In genomic region chr1:54227091-54227602, GRCh38 we compare ENCODE assay signal across 10 cellular contexts. TPM values are rescaled to one million over a fixed set of nuclear protein-coding genes. Genes with fewer than 3 reads are reported as not detected.
DNase-seq lines count a peak whose midpoint lies in the region; ATAC-seq, FAIRE-seq and TF ChIP-seq lines count a peak whose summit lies in the region.
"Had no signal": no experiment of that assay in that cellular context is flagged by ENCODE, and none has a peak within 500 bp of the region (broad histone marks: within the 10 kb centered on the region; RNA-seq: fewer than 3 reads in every experiment).

No MANE protein-coding gene starts in this region.

- POLR2A ChIA-PET in Panc1 (lab: Charles Lee) = no interaction called here

- no peaks in the 10 kb centered on the region for H3K27me3 ChIP-seq in Panc1 (ENCODE audit: control insufficient read depth, insufficient read depth, low read length)
- no peaks in the 10 kb centered on the region for H3K27me3 ChIP-seq in small intestine (ENCODE audit: control insufficient read depth in 2 of 2, insufficient read depth in 2 of 2, low read length in 2 of 2)

- ATAC-seq in Panc1 (peak; percentile 67), HG02678 (IDR thresholded peaks at IDR 0.05; ENCODE audit: unreplicated experiment) (no peak)

- in situ Hi-C loops in Panc1 (cut with HindIII; ENCODE audit: low pct_unique_long_range_greater_than_20kb, low sequenced_read_pairs) = no loop called here

- H3K4me3 ChIP-seq in Panc1 (ENCODE audit: low read depth in 2 of 2, low read length in 2 of 2) (no peak overlapping the region), fibroblast of mammary gland (ENCODE audit: control insufficient read depth, low read depth, low read length) (no peak overlapping the region), small intestine (ENCODE audit: low read depth in 1 of 2, low read length in 2 of 2) (no peak overlapping the region)
- H3K4me3 ChIP-seq: prostate gland had no signal

- CTCF ChIA-PET in Panc1 (lab: Charles Lee) = no interaction called here

- TF ChIP-seq CTCF in Panc1 (IDR thresholded peaks at IDR 0.05) (no peak), fibroblast of mammary gland (conservative IDR thresholded peaks at IDR 0.05; ENCODE audit: control insufficient read depth, insufficient read depth, low read depth, low read length) (no peak)

- FAIRE-seq in small intestine (lab: Jason Lieb, UNC) = no peak
- FAIRE-seq: A204.1 had no signal

- H3K9me3 ChIP-seq in Panc1 (ENCODE audit: control insufficient read depth, insufficient read depth, low read depth, low read length) (no peaks in the 10 kb centered on the region), small intestine (ENCODE audit: control insufficient read depth, low read depth) (no peaks in the 10 kb centered on the region)
- H3K9me3 ChIP-seq: prostate gland had no signal

- H3K27ac ChIP-seq in Panc1 (ENCODE audit: low read length) = no peak overlapping the region
- H3K27ac ChIP-seq in small intestine (ENCODE audit: low read depth in 1 of 2, low read length in 1 of 2) = no peak overlapping the region
- H3K27ac ChIP-seq: prostate gland had no signal

- 41 to 60% (median 42%) methylated on average over 8 of the region's 8 CpGs for WGBS in small intestine, 3 donors

- DNase-seq in NCI-H1694 (lab: John Stamatoyannopoulos, UW) (peak; percentile 29), NCI-H1694 treated with DMSO at 0.1 percent for 48 hours (lab: John Stamatoyannopoulos, UW) (no peak), Panc1 (ENCODE audit: low read depth, low spot score) (no peak), fibroblast of mammary gland (ENCODE audit: low read depth) (peak; percentile 50), small intestine (peak; percentile 78), NAMALWA (ENCODE audit: low spot score) (no peak), DMS153 treated with DMSO at 0.1 percent for 48 hours (lab: John Stamatoyannopoulos, UW; ENCODE audit: unreplicated experiment) (no peak)

- no TSS peak for BruUV-seq in Panc1 (replicated peaks; lab: Mats Ljungman, UMichigan)

- H3K4me1 ChIP-seq in Panc1 (ENCODE audit: control insufficient read depth, insufficient read depth, low read length) (no peaks in the 10 kb centered on the region), small intestine (ENCODE audit: control insufficient read depth in 2 of 2, insufficient read depth in 1 of 2, low read depth in 1 of 2, low read length in 1 of 2) (no peaks in the 10 kb centered on the region)
- H3K4me1 ChIP-seq: prostate gland had no signal

- intact Hi-C loops in Panc1 (cut with micrococcal nuclease; ENCODE audit: unreplicated experiment) = no loop called here

- H3K36me3 ChIP-seq in Panc1 (ENCODE audit: control insufficient read depth, insufficient read depth, low read length) (no peaks in the 10 kb centered on the region), small intestine (ENCODE audit: control insufficient read depth in 2 of 2, insufficient read depth in 2 of 2, low read length in 2 of 2) (no peaks in the 10 kb centered on the region)
- H3K36me3 ChIP-seq: prostate gland had no signal

RNA-seq across cellular contexts. Expression of gene MRPL37, which starts 27.2 kb away (rescaled TPM):
- 138 TPM for total RNA-seq in Panc1 (2021; ENCODE audit: unreplicated experiment)
- 106 TPM for polyA plus RNA-seq in Panc1 (2012; ENCODE audit: insufficient read length)
- polyA plus RNA-seq in small intestine = 10 to 100 TPM; 47.6 to 92.9 (median 62.4) TPM

RNA-seq across cellular contexts. Expression of gene CYB5RL, which starts 27.3 kb away (rescaled TPM):
- total RNA-seq in Panc1 (2021; ENCODE audit: unreplicated experiment) = 19.4 TPM
- polyA plus RNA-seq in Panc1 (2012; ENCODE audit: insufficient read length) = 10.6 TPM
- 1 to 10 TPM in 2 of 3 donors, under 1 TPM in 1; 0.89 to 3.7 (median 1.4) TPM for polyA plus RNA-seq in small intestine

Comparison
In these comparisons a context has a peak if more than half of its experiments do, and no peak if none do; other contexts are left out.
1. DNase-seq: peak in NCI-H1694 (single experiment), fibroblast of mammary gland (single experiment) and small intestine (single experiment); none in NCI-H1694 treated with DMSO at 0.1 percent for 48 hours (single experiment), Panc1 (single experiment), NAMALWA (single experiment) and DMS153 treated with DMSO at 0.1 percent for 48 hours (single experiment).